Comparison of ENCODE assay signal across 15 cellular contexts in genomic region chr3:125102470-125102869, GRCh38. TPM values are rescaled to one million over a fixed set of nuclear protein-coding genes. Genes with fewer than 3 reads are reported as not detected.
DNase-seq lines count a peak whose midpoint lies in the region; ATAC-seq, FAIRE-seq and TF ChIP-seq lines count a peak whose summit lies in the region.
"Had no signal": no experiment of that assay in that cellular context is flagged by ENCODE, and none has a peak within 500 bp of the region (broad histone marks: within the 10 kb centered on the region; RNA-seq: fewer than 3 reads in every experiment).

No MANE protein-coding gene starts in this region.

- H3K27ac Mint-ChIP-seq in osteocyte (ENCODE audit: unreplicated experiment), result no peak overlapping the region
- no peak overlapping the region for H3K27ac Mint-ChIP-seq in Calu3 (ENCODE audit: unreplicated experiment)
- H3K27ac Mint-ChIP-seq: CD4-positive, CD25-positive, alpha-beta regulatory T cell; H9 had no signal

- TF ChIP-seq POLR2A in GM12891 (IDR thresholded peaks at IDR 0.05; ENCODE audit: low read depth, low read length), result no peak

- H3K27me3 Mint-ChIP-seq in osteocyte (ENCODE audit: unreplicated experiment) (no peaks in the 10 kb centered on the region), Calu3 (ENCODE audit: unreplicated experiment) (no peaks in the 10 kb centered on the region)

- in situ Hi-C loops in Panc1 (cut with HindIII; ENCODE audit: low pct_unique_long_range_greater_than_20kb, low sequenced_read_pairs), result no loop called here

- intact Hi-C loops in Panc1 (cut with micrococcal nuclease; ENCODE audit: unreplicated experiment) (no loop called here), Calu3 (cut with micrococcal nuclease; ENCODE audit: unreplicated experiment) (no loop called here)

- H3K27ac ChIP-seq in HEK293 (ENCODE audit: extremely low read depth, low read depth, low read length) (no peak overlapping the region), Panc1 (ENCODE audit: low read length) (no peak overlapping the region; the same call in 1 of the 2 replicates)
- H3K27ac ChIP-seq: KMS-11 had no signal

- H3K36me3 ChIP-seq in HEK293 (ENCODE audit: control insufficient read depth in 2 of 2, insufficient read depth in 1 of 2, low read length in 2 of 2), result no peaks in the 10 kb centered on the region
- H3K36me3 ChIP-seq in Panc1 (ENCODE audit: control insufficient read depth, insufficient read depth, low read length), result no peaks in the 10 kb centered on the region
- H3K36me3 ChIP-seq: BE2C had no signal

- H3K4me3 ChIP-seq in HEK293 (ENCODE audit: low read depth, low read length) (no peak overlapping the region), Panc1 (ENCODE audit: low read depth in 2 of 2, low read length in 2 of 2) (no peak overlapping the region)

- peak; percentile 41 for FAIRE-seq in GM12891 (lab: Jason Lieb, UNC)

- no peak overlapping the region for H3K4me3 Mint-ChIP-seq in osteocyte (ENCODE audit: unreplicated experiment)
- no peak overlapping the region for H3K4me3 Mint-ChIP-seq in Calu3 (ENCODE audit: low read depth, unreplicated experiment)
- H3K4me3 Mint-ChIP-seq: CD4-positive, CD25-positive, alpha-beta regulatory T cell; H9 had no signal

- no peaks in the 10 kb centered on the region for H3K27me3 ChIP-seq in Panc1 (ENCODE audit: control insufficient read depth, insufficient read depth, low read length)
- H3K27me3 ChIP-seq: BE2C had no signal

- H3K4me1 Mint-ChIP-seq in osteocyte (ENCODE audit: unreplicated experiment) (peaks cover 7% of the 10 kb centered on the region), Calu3 (ENCODE audit: low read depth, unreplicated experiment) (no peaks in the 10 kb centered on the region)
- H3K4me1 Mint-ChIP-seq: CD4-positive, CD25-positive, alpha-beta regulatory T cell had no signal

- peaks cover 2% of the 10 kb centered on the region for H3K36me3 Mint-ChIP-seq in osteocyte (ENCODE audit: unreplicated experiment)
- no peaks in the 10 kb centered on the region for H3K36me3 Mint-ChIP-seq in Calu3 (ENCODE audit: insufficient read depth, unreplicated experiment)
- H3K36me3 Mint-ChIP-seq: CD4-positive, CD25-positive, alpha-beta regulatory T cell had no signal

- peaks cover 15% of the 10 kb centered on the region for H3K9me3 Mint-ChIP-seq in osteocyte (ENCODE audit: unreplicated experiment)
- H3K9me3 Mint-ChIP-seq in Calu3 (ENCODE audit: low read depth, unreplicated experiment), result peaks cover 3% of the 10 kb centered on the region

- ATAC-seq in Panc1, result peak; percentile 53; the same call in 1 of the 2 replicates

- CTCF ChIA-PET in HEK293 (lab: Yijun Ruan, JAX), result no interaction called here
- CTCF ChIA-PET in Panc1 (lab: Charles Lee), result no interaction called here
- CTCF ChIA-PET in Calu3 (lab: Charles Lee), result interaction anchor here (0.7 kb wide), 1 partner anchor 27 kb away, joined by 3 read pairs; no protein-coding TSS in a partner anchor

- DNase-seq in GM12891 (ENCODE audit: insufficient read length, low spot score) (no peak), Panc1 (ENCODE audit: low read depth, low spot score) (no peak), osteocyte (ENCODE audit: extremely low spot score, unreplicated experiment) (peak; percentile 10), Calu3 (no peak), GM03348 (ENCODE audit: low spot score) (no peak)
- no peak for DNase-seq in stimulated activated CD4-positive, alpha-beta T cell treated with anti-CD3 and anti-CD28 coated beads, Interleukin-1b, Interleukin-23, amount 100 ng/mL, for 48 hours
- DNase-seq: BE2C; C1 segment of cervical spinal cord; CD4-positive, CD25-positive, alpha-beta regulatory T cell; DMS53; DND-41; EL; H9 had no signal

- H3K9me3 ChIP-seq in HEK293 (ENCODE audit: control insufficient read depth, insufficient read depth, low read depth, low read length) (no peaks in the 10 kb centered on the region), Panc1 (ENCODE audit: control insufficient read depth, insufficient read depth, low read depth, low read length) (no peaks in the 10 kb centered on the region)
- H3K9me3 ChIP-seq: BE2C had no signal

- TF ChIP-seq CTCF in HEK293 (tag by site-specific recombination; IDR thresholded peaks at IDR 0.05), result no peak
- no peak for TF ChIP-seq CTCF in Panc1 (IDR thresholded peaks at IDR 0.05)
- TF ChIP-seq CTCF in osteocyte (IDR thresholded peaks at IDR 0.05), result no peak
- TF ChIP-seq CTCF in Calu3 (IDR thresholded peaks at IDR 0.05; ENCODE audit: unreplicated experiment), result no peak

- POLR2A ChIA-PET in HEK293 (lab: Yijun Ruan, JAX) (no interaction called here), Panc1 (lab: Charles Lee) (no interaction called here)

- H3K4me1 ChIP-seq in HEK293 (ENCODE audit: control insufficient read depth, insufficient read depth, low read length), result no peaks in the 10 kb centered on the region
- peaks cover 10% of the 10 kb centered on the region for H3K4me1 ChIP-seq in Panc1 (ENCODE audit: control insufficient read depth, insufficient read depth, low read length)
- H3K4me1 ChIP-seq: BE2C had no signal

- BruUV-seq in Panc1 (replicated peaks; lab: Mats Ljungman, UMichigan), result no TSS peak
- BruUV-seq in Calu3 (replicated peaks; lab: Mats Ljungman, UMichigan), result no TSS peak

TF ChIP-seq in GM12891, 5 proteins besides CTCF, POLR2A, EP300 and RAD21:
- no peak for TF ChIP-seq PAX5 (IDR thresholded peaks at IDR 0.05; ENCODE audit: insufficient read depth, low read length, severe bottlenecking)
- TF ChIP-seq POU2F2 (IDR thresholded peaks at IDR 0.05; ENCODE audit: low read depth, low read length), result no peak
- no peak for TF ChIP-seq SPI1 (IDR thresholded peaks at IDR 0.05; ENCODE audit: low read depth, low read length)

TF ChIP-seq in HEK293, 187 proteins besides CTCF, POLR2A, EP300 and RAD21:
- no peak for TF ChIP-seq ZNF274 (IDR thresholded peaks at IDR 0.05; ENCODE audit: low read length)
- no peak for TF ChIP-seq ZNF274 (tag by site-specific recombination; IDR thresholded peaks at IDR 0.05; ENCODE audit: borderline replicate concordance)
- TF ChIP-seq REST (tag by site-specific recombination; IDR thresholded peaks at IDR 0.05), result peak; percentile 70
TF ChIP-seq in HEK293: peak in this region for 1.

RNA-seq across cellular contexts. Expression of gene HEG1, which starts 46.7 kb away (rescaled TPM):
- polyA plus RNA-seq in GM12891 (2012; ENCODE audit: low read depth, missing spikeins), result 11.3 TPM
- 141 TPM for total RNA-seq in Panc1 (2021; ENCODE audit: unreplicated experiment)
- polyA plus RNA-seq in Panc1 (2012; ENCODE audit: insufficient read length), result 63.2 TPM
- 123 and 129 TPM in 2 replicates for total RNA-seq in osteocyte
- total RNA-seq in Calu3 (2022), result 0.51 and 0.97 TPM in 2 replicates

Comparison
In these comparisons a context has a peak if more than half of its experiments do, and no peak if none do; other contexts are left out.
1. RNA of gene HEG1, which starts 46.7 kb away (total RNA-seq): 141 TPM in Panc1 (single experiment) and 123 to 129 TPM in osteocyte; 0.51 to 0.97 TPM in Calu3; every median in the first group is over 10 times any median in the second.